33 cellular contexts compared by ENCODE assay signal in the genomic region with DNA sequence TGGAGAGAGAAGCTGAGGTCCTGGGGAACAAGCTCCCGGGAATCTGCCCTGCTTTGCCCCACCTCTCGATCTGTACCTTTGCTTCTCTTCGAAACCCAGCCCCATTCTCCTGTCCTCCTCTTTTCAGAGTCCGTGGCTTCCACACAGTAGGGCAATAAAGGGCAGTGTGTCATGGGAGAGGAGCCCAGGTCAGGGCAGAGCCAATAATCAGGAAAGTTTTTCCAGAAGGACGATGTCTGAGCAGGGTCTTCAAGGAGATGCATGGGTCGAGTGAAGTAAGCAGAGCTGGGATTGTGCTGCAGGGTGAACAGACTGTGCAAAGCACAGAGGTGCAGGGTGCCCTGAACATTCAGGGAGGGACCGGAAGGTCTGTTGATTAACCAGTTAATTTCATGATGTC. TPM values are rescaled to one million over a fixed set of nuclear protein-coding genes. Genes with fewer than 3 reads are reported as not detected.
"Had no signal": no experiment of that assay in that cellular context is flagged by ENCODE, and none has a peak within 500 bp of the region (broad histone marks: within the 10 kb centered on the region; RNA-seq: fewer than 3 reads in every experiment).

No MANE protein-coding gene starts in this region.

- H3K9me3 ChIP-seq: MG63, SJCRH30 had no signal

- H3K4me1 Mint-ChIP-seq: activated naive CD4-positive, alpha-beta T cell treated with anti-CD3 and anti-CD28 coated beads, Interleukin-2, amount 10 ng/mL, durations not matched to agents 7 days and 5 days; activated naive CD8-positive, alpha-beta T cell treated with anti-CD3 and anti-CD28 coated beads for 36 hours had no signal

- H3K27ac Mint-ChIP-seq: activated CD8-positive, alpha-beta T cell treated with anti-CD3 and anti-CD28 coated beads, Interleukin-2, amount 10 ng/mL, durations not matched to agents 7 days and 5 days; activated naive CD4-positive, alpha-beta T cell treated with anti-CD3 and anti-CD28 coated beads, Interleukin-2, amount 10 ng/mL, durations not matched to agents 7 days and 5 days; activated naive CD8-positive, alpha-beta T cell treated with anti-CD3 and anti-CD28 coated beads for 36 hours had no signal

- DNase-seq: activated CD4-positive, alpha-beta T cell treated with anti-CD3 and anti-CD28 coated beads for 1 hour; activated CD4-positive, alpha-beta T cell treated with anti-CD3 and anti-CD28 coated beads for 48 hours; activated CD4-positive, CD25-positive, alpha-beta regulatory T cell; activated CD8-positive, alpha-beta memory T cell treated with anti-CD3 and anti-CD28 coated beads, Interleukin-2, amount 50 U/mL, for 4 hours; activated CD8-positive, alpha-beta T cell treated with anti-CD3 and anti-CD28 coated beads, Interleukin-2, amount 10 ng/mL, durations not matched to agents 7 days and 5 days; activated effector memory CD4-positive, alpha-beta T cell treated with Interleukin-2 at 50 U/mL for 16 hours; activated naive CD4-positive, alpha-beta T cell treated with anti-CD3 and anti-CD28 coated beads, Interleukin-2, amount 10 ng/mL, durations not matched to agents 7 days and 5 days; activated naive CD8-positive, alpha-beta T cell treated with anti-CD3 and anti-CD28 coated beads for 36 hours; activated T-cell treated with anti-CD3 and anti-CD28 coated beads, Interleukin-2, amount 50 U/mL, for 48 hours; amniotic stem cell; aorta; Kasumi-1; KG1; MG63; NCI-H1048; NCI-H1105 treated with DMSO at 0.1 percent for 48 hours; NCI-H1436; NCI-H1694; NCI-H1930; NCI-H2081 treated with DMSO at 0.1 percent for 48 hours; NCI-H345; NCI-H524 treated with DMSO at 0.1 percent for 48 hours; SHP77; SJCRH30; T1000 had no signal

- H3K27ac ChIP-seq: SJCRH30, SK-N-MC, WERI-Rb-1 had no signal

- H3K4me1 ChIP-seq: SJCRH30 had no signal

- H3K36me3 Mint-ChIP-seq: activated naive CD4-positive, alpha-beta T cell treated with anti-CD3 and anti-CD28 coated beads, Interleukin-2, amount 10 ng/mL, durations not matched to agents 7 days and 5 days; activated naive CD8-positive, alpha-beta T cell treated with anti-CD3 and anti-CD28 coated beads for 36 hours had no signal

- H3K27me3 ChIP-seq: brain microvascular endothelial cell, MG63, SJCRH30 had no signal

- H3K36me3 ChIP-seq: brain microvascular endothelial cell, MG63, SJCRH30, WERI-Rb-1 had no signal

- H3K9me3 Mint-ChIP-seq: activated naive CD4-positive, alpha-beta T cell treated with anti-CD3 and anti-CD28 coated beads, Interleukin-2, amount 10 ng/mL, durations not matched to agents 7 days and 5 days; activated naive CD8-positive, alpha-beta T cell treated with anti-CD3 and anti-CD28 coated beads for 36 hours had no signal

- H3K4me3 ChIP-seq: MG63, SJCRH30, SK-N-MC had no signal

- ATAC-seq: activated CD8-positive, alpha-beta T cell treated with anti-CD3 and anti-CD28 coated beads, Interleukin-2, amount 10 ng/mL, durations not matched to agents 7 days and 5 days; Panc1 had no signal

- H3K4me3 Mint-ChIP-seq: activated CD8-positive, alpha-beta T cell treated with anti-CD3 and anti-CD28 coated beads, Interleukin-2, amount 10 ng/mL, durations not matched to agents 7 days and 5 days; activated naive CD4-positive, alpha-beta T cell treated with anti-CD3 and anti-CD28 coated beads, Interleukin-2, amount 10 ng/mL, durations not matched to agents 7 days and 5 days; activated naive CD8-positive, alpha-beta T cell treated with anti-CD3 and anti-CD28 coated beads for 36 hours had no signal

RNA-seq across cellular contexts. Expression of a gene that starts 22.1 kb away (rescaled TPM):
- total RNA-seq: activated CD8-positive, alpha-beta T cell treated with anti-CD3 and anti-CD28 coated beads, Interleukin-2, amount 10 ng/mL, durations not matched to agents 7 days and 5 days; activated naive CD8-positive, alpha-beta T cell treated with anti-CD3 and anti-CD28 coated beads for 36 hours; aorta; NCI-H460; RPMI7951; SJCRH30; T-helper 1 cell treated with Interleukin-12 subunit alpha and Interleukin-12 subunit beta and Interleukin-4 antibody, amounts not matched to agents 30 ng/mL and 1 ng/mL, for 36 hours; T-helper 2 cell treated with Interferon-gamma antibody and Interleukin-4, amounts not matched to agents 100 ng/mL and 5 ng/mL, for 36 hours had no signal
- polyA plus RNA-seq: aorta had no signal

RNA-seq across cellular contexts. Expression of a gene that starts 29.9 kb away (rescaled TPM):
- total RNA-seq: activated CD8-positive, alpha-beta T cell treated with anti-CD3 and anti-CD28 coated beads, Interleukin-2, amount 10 ng/mL, durations not matched to agents 7 days and 5 days; activated naive CD8-positive, alpha-beta T cell treated with anti-CD3 and anti-CD28 coated beads for 36 hours; aorta; NCI-H460; RPMI7951; SJCRH30; T-helper 1 cell treated with Interleukin-12 subunit alpha and Interleukin-12 subunit beta and Interleukin-4 antibody, amounts not matched to agents 30 ng/mL and 1 ng/mL, for 36 hours; T-helper 2 cell treated with Interferon-gamma antibody and Interleukin-4, amounts not matched to agents 100 ng/mL and 5 ng/mL, for 36 hours had no signal
- polyA plus RNA-seq: aorta had no signal

RNA-seq across cellular contexts. Expression of a gene that starts 42.0 kb away (rescaled TPM):
- total RNA-seq: activated CD8-positive, alpha-beta T cell treated with anti-CD3 and anti-CD28 coated beads, Interleukin-2, amount 10 ng/mL, durations not matched to agents 7 days and 5 days; activated naive CD8-positive, alpha-beta T cell treated with anti-CD3 and anti-CD28 coated beads for 36 hours; T-helper 1 cell treated with Interleukin-12 subunit alpha and Interleukin-12 subunit beta and Interleukin-4 antibody, amounts not matched to agents 30 ng/mL and 1 ng/mL, for 36 hours; T-helper 2 cell treated with Interferon-gamma antibody and Interleukin-4, amounts not matched to agents 100 ng/mL and 5 ng/mL, for 36 hours had no signal
